ENCODE assay signal across 8 cellular contexts in the genomic region with DNA sequence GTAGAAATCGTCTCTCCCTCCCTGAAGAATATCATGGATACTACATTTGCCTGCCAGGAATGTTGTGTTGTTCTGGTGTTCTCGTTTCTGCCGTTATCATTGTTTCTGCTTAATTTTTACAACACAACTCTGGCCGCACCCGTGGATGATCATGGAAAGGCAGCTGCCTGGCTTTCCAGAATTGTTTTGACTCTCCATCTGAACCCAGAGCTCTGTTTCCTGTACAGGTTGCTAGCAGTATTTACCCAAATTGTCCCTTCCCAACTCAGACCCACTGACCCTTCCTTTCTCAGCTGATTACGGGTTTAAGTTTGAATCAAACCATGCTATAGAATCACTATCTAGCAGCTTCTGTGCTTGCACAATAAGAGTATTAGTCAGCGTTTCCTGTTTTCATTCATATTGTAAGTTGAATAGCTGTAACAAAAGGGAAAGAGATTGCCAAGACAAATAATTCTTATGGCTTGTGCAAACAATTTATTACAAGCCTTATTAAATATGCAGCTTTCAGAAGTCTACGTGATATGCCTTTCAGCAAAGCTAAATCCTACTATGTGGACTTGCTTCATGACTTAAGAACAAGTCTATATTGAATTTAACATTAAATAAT.
DNase-seq lines count a peak whose midpoint lies in the region; ATAC-seq and TF ChIP-seq lines count a peak whose summit lies in the region.

No MANE protein-coding gene starts in this region.

- peak overlapping the region in 4 of 5 donors; percentile 9 to 43 (median 13) for H3K4me3 ChIP-seq in subcutaneous abdominal adipose tissue (ENCODE audit: low read depth in 1 of 5, low read length in 5 of 5)

- TF ChIP-seq CTCF in foreskin keratinocyte (conservative IDR thresholded peaks at IDR 0.05): no peak

- H3K9me3 ChIP-seq in subcutaneous abdominal adipose tissue (ENCODE audit: control insufficient read depth in 5 of 5, low read length in 5 of 5): no peaks in the 10 kb centered on the region

- peak; percentile 87 for DNase-seq in AML-193 (lab: John Stamatoyannopoulos, UW)
- DNase-seq in HS-5 (ENCODE audit: low read depth): peak; percentile 77
- peak; percentile 65 to 77 for DNase-seq in foreskin keratinocyte
- DNase-seq in G401 (ENCODE audit: low spot score): no peak
- DNase-seq in NCI-H446 treated with DMSO at 0.1 percent for 48 hours (lab: John Stamatoyannopoulos, UW): no peak

- in situ Hi-C loops in G401 (cut with HindIII; ENCODE audit: low sequenced_read_pairs): loop anchor here (25.0 kb wide), 2 partner anchors 117 to 308 kb away; no protein-coding TSS in a partner anchor

- ATAC-seq in SK-N-SH treated with all-trans-retinoic acid at 6 μM for 48 hours (peak; percentile 88), foreskin keratinocyte (peak; percentile 86), HG02678 (IDR thresholded peaks at IDR 0.05; ENCODE audit: unreplicated experiment) (no peak)

- H3K4me1 ChIP-seq in foreskin keratinocyte (peaks cover 12% of the 10 kb centered on the region), subcutaneous abdominal adipose tissue (ENCODE audit: control insufficient read depth in 5 of 5, insufficient read depth in 5 of 5, low read length in 5 of 5) (peaks cover 0 to 22% (median 16%) of the 10 kb centered on the region in 5 donors)

- no peaks in the 10 kb centered on the region for H3K36me3 ChIP-seq in subcutaneous abdominal adipose tissue (ENCODE audit: control insufficient read depth in 5 of 5, insufficient read depth in 5 of 5, low read length in 5 of 5)

- H3K27ac ChIP-seq in foreskin keratinocyte: no peak overlapping the region
- peak overlapping the region; percentile 39 for H3K27ac ChIP-seq in subcutaneous abdominal adipose tissue (ENCODE audit: low read depth, low read length)

- H3K27me3 ChIP-seq in foreskin keratinocyte (no peaks in the 10 kb centered on the region), subcutaneous abdominal adipose tissue (ENCODE audit: control insufficient read depth in 5 of 5, insufficient read depth in 4 of 5, low read length in 5 of 5) (no peaks in the 10 kb centered on the region)

- peak overlapping the region in 1 of 5 donors; percentile 23 for H3K9ac ChIP-seq in subcutaneous abdominal adipose tissue (ENCODE audit: low read length in 5 of 5)

TF ChIP-seq in SK-N-SH treated with all-trans-retinoic acid at 6 μM for 48 hours, 23 proteins besides CTCF, POLR2A, EP300 and RAD21:
- TF ChIP-seq ISL1 (CRISPR knock-in tag; IDR thresholded peaks at IDR 0.05) (peak; percentile 91), SNAI2 (CRISPR knock-in tag; IDR thresholded peaks at IDR 0.05) (no peak), ZNF70 (CRISPR knock-in tag; IDR thresholded peaks at IDR 0.05) (no peak), ZNF8 (CRISPR knock-in tag; IDR thresholded peaks at IDR 0.05) (no peak), ZFP30 (CRISPR knock-in tag; IDR thresholded peaks at IDR 0.05) (no peak), ARNTL (CRISPR knock-in tag; IDR thresholded peaks at IDR 0.05; ENCODE audit: borderline replicate concordance, low read depth) (no peak), OSR1 (CRISPR knock-in tag; IDR thresholded peaks at IDR 0.05) (no peak), ZC3H10 (CRISPR knock-in tag; IDR thresholded peaks at IDR 0.05) (0 out of 2 replicates have a peak, but pooled peaks have one; percentile 44), BACH2 (CRISPR knock-in tag; IDR thresholded peaks at IDR 0.05; ENCODE audit: borderline replicate concordance) (no peak), PATZ1 (CRISPR knock-in tag; IDR thresholded peaks at IDR 0.05; ENCODE audit: borderline replicate concordance) (0 out of 2 replicates have a peak, but pooled peaks have one; percentile 14), TCF4 (CRISPR knock-in tag; IDR thresholded peaks at IDR 0.05; ENCODE audit: borderline replicate concordance) (no peak), TOX (CRISPR knock-in tag; IDR thresholded peaks at IDR 0.05; ENCODE audit: borderline replicate concordance) (no peak), POU6F1 (CRISPR knock-in tag; IDR thresholded peaks at IDR 0.05; ENCODE audit: borderline replicate concordance, low read depth) (0 out of 2 replicates have a peak, but pooled peaks have one; percentile 58), ZNF565 (CRISPR knock-in tag; conservative IDR thresholded peaks at IDR 0.05; ENCODE audit: low read depth) (no peak), RARB (CRISPR knock-in tag; IDR thresholded peaks at IDR 0.05) (no peak), ZFP3 (CRISPR knock-in tag; IDR thresholded peaks at IDR 0.05) (no peak), ESRRG (CRISPR knock-in tag; IDR thresholded peaks at IDR 0.05) (no peak)
- TF ChIP-seq, protein P1, sequence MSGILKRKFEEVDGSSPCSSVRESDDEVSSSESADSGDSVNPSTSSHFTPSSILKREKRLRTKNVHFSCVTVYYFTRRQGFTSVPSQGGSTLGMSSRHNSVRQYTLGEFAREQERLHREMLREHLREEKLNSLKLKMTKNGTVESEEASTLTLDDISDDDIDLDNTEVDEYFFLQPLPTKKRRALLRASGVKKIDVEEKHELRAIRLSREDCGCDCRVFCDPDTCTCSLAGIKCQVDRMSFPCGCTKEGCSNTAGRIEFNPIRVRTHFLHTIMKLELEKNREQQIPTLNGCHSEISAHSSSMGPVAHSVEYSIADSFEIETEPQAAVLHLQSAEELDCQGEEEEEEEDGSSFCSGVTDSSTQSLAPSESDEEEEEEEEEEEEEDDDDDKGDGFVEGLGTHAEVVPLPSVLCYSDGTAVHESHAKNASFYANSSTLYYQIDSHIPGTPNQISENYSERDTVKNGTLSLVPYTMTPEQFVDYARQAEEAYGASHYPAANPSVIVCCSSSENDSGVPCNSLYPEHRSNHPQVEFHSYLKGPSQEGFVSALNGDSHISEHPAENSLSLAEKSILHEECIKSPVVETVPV (CRISPR knock-in tag; IDR thresholded peaks at IDR 0.05): no peak

Comparison
In these comparisons a context has a peak if more than half of its experiments do, and no peak if none do; other contexts are left out.
1. DNase-seq: peak in AML-193 (2 of 2), HS-5 (single experiment) and foreskin keratinocyte (2 of 2); none in G401 (single experiment) and NCI-H446 treated with DMSO at 0.1 percent for 48 hours (single experiment).